ENCODE assay signal across 15 cellular contexts in genomic region chr18:57660961-57661360, GRCh38. TPM values are rescaled to one million over a fixed set of nuclear protein-coding genes. Genes with fewer than 3 reads are reported as not detected.
DNase-seq lines count a peak whose midpoint lies in the region; ATAC-seq and TF ChIP-seq lines count a peak whose summit lies in the region.
"Had no signal": no experiment of that assay in that cellular context is flagged by ENCODE, and none has a peak within 500 bp of the region (broad histone marks: within the 10 kb centered on the region; RNA-seq: fewer than 3 reads in every experiment).

No MANE protein-coding gene starts in this region.

- H4K8ac ChIP-seq in IMR-90 (ENCODE audit: low read depth in 2 of 2, low read length in 2 of 2) = peak overlapping the region in 1 of 2 experiments; percentile 82; a peak in 1 of 4 replicates

- DNase-seq in AG09309 (ENCODE audit: low read depth) (peak; percentile 51), IMR-90 (peak; percentile 91), cardiac fibroblast (ENCODE audit: low read depth in 2 of 2) (peak; percentile 51 to 73), non-pigmented ciliary epithelial cell (ENCODE audit: low read depth) (peak; percentile 58), SHP77 (lab: John Stamatoyannopoulos, UW) (no peak), epidermal melanocyte (ENCODE audit: insufficient read length, low spot score) (no peak), C1 segment of cervical spinal cord (lab: John Stamatoyannopoulos, UW) (no peak)
- DNase-seq: activated CD4-positive, alpha-beta T cell treated with anti-CD3 and anti-CD28 coated beads for 1 hour; activated naive CD8-positive, alpha-beta T cell treated with anti-CD3 and anti-CD28 coated beads, Interleukin-2, amount 10 ng/mL, durations not matched to agents 7 days and 5 days; NCI-H510A treated with DMSO at 0.1 percent for 48 hours; PC-3; substantia nigra; T-cell had no signal

- POLR2A ChIA-PET in IMR-90 (lab: Charles Lee; ENCODE audit: unreplicated experiment) = no interaction called here

- H2AK5ac ChIP-seq in IMR-90 (ENCODE audit: low read depth, low read length) = 0 out of 2 replicates have a peak overlapping the region, but pooled peaks have one; percentile 66

- H3K36me3 ChIP-seq in IMR-90 (ENCODE audit: control insufficient read depth, insufficient read depth, low read length) = peaks cover 19% of the 10 kb centered on the region

- peaks cover 14% of the 10 kb centered on the region; the same call in 1 of the 2 replicates for H3K9me1 ChIP-seq in IMR-90 (ENCODE audit: insufficient read depth, low read length)

- H3K4me2 ChIP-seq in IMR-90 (ENCODE audit: low read depth, low read length) = no peak overlapping the region

- H2BK5ac ChIP-seq in IMR-90 (ENCODE audit: low read depth, low read length, poor library complexity, severe bottlenecking) = peak overlapping the region; percentile 72

- peaks cover 27 to 60% of the 10 kb centered on the region in 2 experiments for H3K79me1 ChIP-seq in IMR-90 (ENCODE audit: low read depth in 1 of 2, low read length in 2 of 2)

- H4K5ac ChIP-seq in IMR-90 (ENCODE audit: low read depth, low read length) = no peak overlapping the region

- H2BK120ac ChIP-seq in IMR-90 (ENCODE audit: low read depth, low read length) = peak overlapping the region; percentile 42; the same call in 1 of the 2 replicates

- TF ChIP-seq RAD21 in IMR-90 (IDR thresholded peaks at IDR 0.05; ENCODE audit: low read length) = 0 out of 2 replicates have a peak, but pooled peaks have one; percentile 1

- no peak overlapping the region for H3K56ac ChIP-seq in IMR-90 (ENCODE audit: extremely low read depth, insufficient read depth, low read length)

- H4K20me1 ChIP-seq in IMR-90 (ENCODE audit: insufficient read depth, low read length) = peaks cover 4% of the 10 kb centered on the region; the same call in 1 of the 2 replicates

- ATAC-seq in IMR-90 (ENCODE audit: low read depth) (peak; percentile 78), HG03432 (IDR thresholded peaks at IDR 0.05; ENCODE audit: unreplicated experiment) (no peak)
- ATAC-seq: HepG2, PC-3, T-cell had no signal

- peak overlapping the region; percentile 39; the same call in 1 of the 2 replicates for H3K4ac ChIP-seq in IMR-90 (ENCODE audit: low read depth, low read length)

- WGBS in IMR-90 (ENCODE audit: extremely low coverage in 2 of 2, insufficient read length in 1 of 2), 2 experiments = 54% methylated on average over 10 of the region's 11 CpGs; no CpG with 5 or more reads in 1 of the 2 experiments

- peaks cover under 1% of the 10 kb centered on the region; the same call in 1 of the 2 replicates for H3K9me3 ChIP-seq in IMR-90 (ENCODE audit: control insufficient read depth, insufficient read depth, low read length)

- no peak overlapping the region for H2BK15ac ChIP-seq in IMR-90 (ENCODE audit: low read depth, low read length)

- peak overlapping the region; percentile 21 for H2AK9ac ChIP-seq in IMR-90 (replicated peaks; ENCODE audit: low read depth, low read length, poor library complexity)

- H3K4me1 ChIP-seq in IMR-90 (ENCODE audit: control insufficient read depth, insufficient read depth, low read length) = peaks cover 6% of the 10 kb centered on the region; the same call in 1 of the 2 replicates

- no peak overlapping the region for H3K18ac ChIP-seq in IMR-90 (ENCODE audit: low read depth, low read length)

- TF ChIP-seq CTCF in AG09309 (IDR thresholded peaks at IDR 0.05; ENCODE audit: control insufficient read depth, insufficient read depth, low read depth, low read length, missing control alignments) (no peak), IMR-90 (conservative IDR thresholded peaks at IDR 0.05; ENCODE audit: low read depth, low read length) (no peak), cardiac fibroblast (IDR thresholded peaks at IDR 0.05; ENCODE audit: low read depth, low read length) (no peak)

- no peak for TF ChIP-seq POLR2A in IMR-90 (IDR thresholded peaks at IDR 0.05; ENCODE audit: low read depth, low read length)

- peak overlapping the region; percentile 24 for H2AFZ ChIP-seq in IMR-90 (replicated peaks; ENCODE audit: low read length, poor library complexity)

- in situ Hi-C loops in IMR-90 (cut with MboI; ENCODE audit: low sequenced_read_pairs) = no loop called here

- intact Hi-C loops in IMR-90 (cut with micrococcal nuclease) = loop anchor here (10.0 kb wide), 1 partner anchor 144 kb away; the partner anchor contains the start of gene ATP8B1

- no peak overlapping the region; the same call in 1 of the 2 replicates for H3K9ac ChIP-seq in IMR-90 (ENCODE audit: low read depth, low read length)

- peak overlapping the region; percentile 54; the same call in 1 of the 2 replicates for H3K14ac ChIP-seq in IMR-90 (replicated peaks; ENCODE audit: low read depth, low read length)

- H2BK20ac ChIP-seq in IMR-90 (ENCODE audit: low read depth, low read length) = 0 out of 2 replicates have a peak overlapping the region, but pooled peaks have one; percentile 65

- dilution Hi-C loops in IMR-90 (cut with HindIII; ENCODE audit: low sequenced_read_pairs, unreplicated experiment) = no loop called here

- H3K27ac ChIP-seq in IMR-90 (ENCODE audit: insufficient read depth, low read length) = peak overlapping the region; percentile 34; the same call in 1 of the 2 replicates

- CTCF ChIA-PET in IMR-90 (lab: Yijun Ruan, JAX) = no interaction called here

- H3K4me3 ChIP-seq in AG09309 (ENCODE audit: control insufficient read depth, low read depth, low read length) (no peak overlapping the region), IMR-90 (ENCODE audit: insufficient read depth, low read depth, low read length) (no peak overlapping the region), cardiac fibroblast (replicated peaks in 1 of 2; ENCODE audit: low read depth in 2 of 2, low read length in 2 of 2) (no peak overlapping the region)

- H3K27me3 ChIP-seq in IMR-90 (ENCODE audit: control insufficient read depth, insufficient read depth, low read length) = no peaks in the 10 kb centered on the region

- H4K91ac ChIP-seq in IMR-90 (ENCODE audit: insufficient read depth, low read depth, low read length) = no peak overlapping the region

- H3K23ac ChIP-seq in IMR-90 (ENCODE audit: low read depth, low read length) = no peak overlapping the region

- no TSS peak for BruUV-seq in IMR-90 (replicated peaks; lab: Mats Ljungman, UMichigan)

TF ChIP-seq in IMR-90, 13 proteins besides CTCF, POLR2A, EP300 and RAD21:
- TF ChIP-seq USF2 (IDR thresholded peaks at IDR 0.05; ENCODE audit: low read depth, low read length) (0 out of 2 replicates have a peak, but pooled peaks have one; percentile 7), CHD1 (IDR thresholded peaks at IDR 0.05; ENCODE audit: low read depth, low read length) (no peak), FOS (IDR thresholded peaks at IDR 0.05; ENCODE audit: low read depth, low read length) (peak; percentile 92), BHLHE40 (IDR thresholded peaks at IDR 0.05; ENCODE audit: low read depth, low read length) (peak; percentile 61), RFX5 (IDR thresholded peaks at IDR 0.05; ENCODE audit: low read depth, low read length) (no peak), MAZ (IDR thresholded peaks at IDR 0.05; ENCODE audit: borderline replicate concordance, low read depth, low read length) (no peak), MAFK (IDR thresholded peaks at IDR 0.05; ENCODE audit: low read depth, low read length) (no peak), RCOR1 (IDR thresholded peaks at IDR 0.05; ENCODE audit: insufficient replicate concordance, low read length) (no peak), ELK1 (IDR thresholded peaks at IDR 0.05; ENCODE audit: borderline replicate concordance, low read depth, low read length) (no peak), CEBPB (IDR thresholded peaks at IDR 0.05; ENCODE audit: low read depth, low read length) (no peak), SMC3 (IDR thresholded peaks at IDR 0.05; ENCODE audit: low read depth, low read length) (no peak)
TF ChIP-seq in IMR-90: peak in this region for 3.

RNA-seq across cellular contexts. Expression of gene NARS1, which starts 39.3 kb away (rescaled TPM):
- total RNA-seq in IMR-90 (2012; rRNA removed) = 142 and 227 TPM in 2 replicates
- polyA plus RNA-seq in IMR-90 (2012; rRNA removed) = 89.8 and 110 TPM in 2 replicates
- 19.6 and 58.0 TPM in 2 replicates for polyA plus RNA-seq in IMR-90 (2012; cell fraction: cytosol; rRNA removed)
- polyA plus RNA-seq in IMR-90 (2012; cell fraction: nucleus; rRNA removed; ENCODE audit: low replicate concordance) = 17.3 and 172 TPM in 2 replicates

Comparison
In these comparisons a context has a peak if more than half of its experiments do, and no peak if none do; other contexts are left out.
1. DNase-seq: peak in AG09309 (single experiment), IMR-90 (single experiment), cardiac fibroblast (2 of 2) and non-pigmented ciliary epithelial cell (single experiment); none in SHP77 (0 of 2), epidermal melanocyte (single experiment) and C1 segment of cervical spinal cord (0 of 14).